Comparison of ENCODE assay signal across 1 cellular context in genomic region chr6:21149460-21149859, GRCh38.
TF ChIP-seq lines count a peak whose summit lies in the region.

No MANE protein-coding gene starts in this region.

TF ChIP-seq in SK-N-SH treated with all-trans-retinoic acid at 6 μM for 48 hours, 23 proteins besides CTCF, POLR2A, EP300 and RAD21 (continued from another document):
- TF ChIP-seq CREB5 (CRISPR knock-in tag; IDR thresholded peaks at IDR 0.05; ENCODE audit: low read depth) (0 out of 2 replicates have a peak, but pooled peaks have one; percentile 11), ZC3H10 (CRISPR knock-in tag; IDR thresholded peaks at IDR 0.05) (no peak)
TF ChIP-seq in SK-N-SH treated with all-trans-retinoic acid at 6 μM for 48 hours: peak in this region for 2.
